9 cellular contexts compared by ENCODE assay signal in the genomic region with DNA sequence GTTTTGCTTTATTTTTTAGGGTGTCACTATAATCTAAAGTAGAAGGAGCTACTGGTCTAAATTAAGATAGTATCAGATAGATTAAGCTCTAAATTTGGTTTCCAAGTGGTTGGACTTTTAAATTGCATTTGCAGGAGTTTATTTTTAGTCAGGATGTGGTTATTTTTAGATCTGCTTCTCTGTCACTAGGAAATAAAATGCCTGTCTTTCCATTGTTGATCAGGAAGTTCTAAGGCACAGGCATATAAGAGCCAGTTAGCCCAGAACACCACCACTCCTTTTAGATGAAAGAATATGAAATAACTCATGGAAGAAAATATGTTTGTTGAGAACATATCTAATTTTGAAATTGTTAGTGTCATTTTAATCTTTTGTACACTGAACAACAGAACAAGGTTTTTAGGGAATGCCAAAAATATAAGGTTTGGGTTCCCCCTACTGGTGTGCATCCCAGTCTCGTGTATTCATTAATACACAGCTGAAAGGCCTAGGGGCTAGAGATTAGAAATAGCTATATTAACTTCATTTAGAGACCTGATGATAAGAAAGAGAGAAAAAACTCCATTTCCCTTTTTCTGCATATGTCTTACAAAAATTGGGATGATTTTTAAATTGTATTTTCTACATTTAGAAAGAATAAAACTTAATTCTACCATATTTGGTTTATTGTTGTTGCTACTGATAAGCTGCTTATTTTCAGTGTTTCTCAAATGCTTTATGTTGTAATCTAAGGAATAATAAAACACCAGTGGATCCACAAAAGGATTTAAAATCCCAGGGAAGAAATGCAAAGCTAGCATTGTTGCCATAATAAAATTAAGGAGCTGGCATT.
DNase-seq lines count a peak whose midpoint lies in the region; ATAC-seq and TF ChIP-seq lines count a peak whose summit lies in the region.
"Had no signal": no experiment of that assay in that cellular context is flagged by ENCODE, and none has a peak within 500 bp of the region (broad histone marks: within the 10 kb centered on the region; RNA-seq: fewer than 3 reads in every experiment).

No MANE protein-coding gene starts in this region.

- intact Hi-C loops in ascending aorta (cut with DNase I) = loop anchor here (2.0 to 5.0 kb wide), 2 partner anchors 74 to 455 kb away; no protein-coding TSS in a partner anchor
- intact Hi-C loops in right cardiac atrium (cut with DNase I) = loop anchor here (5.0 to 10.0 kb wide), 2 partner anchors 454 to 457 kb away; no protein-coding TSS in a partner anchor

- WGBS in right cardiac atrium = 6% methylated on average over 1 of the region's 1 CpG

- H3F3A ChIP-seq in GM23338 (replicated peaks; ENCODE audit: low read depth) = no peaks in the 10 kb centered on the region

- H3K9ac ChIP-seq in skeletal muscle tissue (ENCODE audit: low read depth in 1 of 3, low read length in 3 of 3) = peak overlapping the region in 2 of 3 donors; percentile 26 to 59

- H3K9me3 ChIP-seq in ascending aorta (no peaks in the 10 kb centered on the region), right cardiac atrium (ENCODE audit: control insufficient read depth, low read length) (no peaks in the 10 kb centered on the region), skeletal muscle tissue (ENCODE audit: control insufficient read depth in 3 of 3, low read length in 3 of 3) (no peaks in the 10 kb centered on the region)

- no peak overlapping the region for H2AFZ ChIP-seq in GM23338

- TF ChIP-seq CTCF in GM23338 (conservative IDR thresholded peaks at IDR 0.05; ENCODE audit: low read depth in 2 of 2) = peak; percentile 63 to 82
- peak; percentile 25 to 60 (median 51) for TF ChIP-seq CTCF in ascending aorta (IDR thresholded peaks at IDR 0.05)

- H4K20me1 ChIP-seq in GM23338 (replicated peaks; ENCODE audit: insufficient read depth) = 0 out of 2 replicates have a peak, but pooled peaks cover 4% of the 10 kb centered on the region

- ATAC-seq in GM23338 (no peak; the same call in 2 of the 3 replicates), right cardiac atrium (peak; percentile 79 to 81), GM19324 (IDR thresholded peaks at IDR 0.05; ENCODE audit: low FRiP score, unreplicated experiment) (no peak), HG03442 (IDR thresholded peaks at IDR 0.05; ENCODE audit: unreplicated experiment) (no peak)

- peaks cover 28% of the 10 kb centered on the region for H3K4me1 Mint-ChIP-seq in GM23338
- H3K4me1 Mint-ChIP-seq: activated B cell treated with CpG ODN at 0.5 μM for 24 hours had no signal

- DNase-seq in COR-L47 (lab: John Stamatoyannopoulos, UW) (peak; percentile 54), GM23338 (ENCODE audit: low spot score) (peak; percentile 59), NCI-H748 (lab: John Stamatoyannopoulos, UW; ENCODE audit: unreplicated experiment) (peak; percentile 62), ascending aorta (ENCODE audit: low spot score in 2 of 2) (no peak), right cardiac atrium (no peak)
- DNase-seq: activated B cell treated with CpG ODN at 0.5 μM for 24 hours had no signal

- no peaks in the 10 kb centered on the region for H3K9me2 ChIP-seq in GM23338 (ENCODE audit: insufficient read depth)

- H3K27ac ChIP-seq in GM23338 (ENCODE audit: low read depth) = no peak overlapping the region
- peak overlapping the region in 1 of 2 donors; percentile 50 for H3K27ac ChIP-seq in ascending aorta
- H3K27ac ChIP-seq in right cardiac atrium (ENCODE audit: low read length) = no peak overlapping the region
- H3K27ac ChIP-seq in skeletal muscle tissue (ENCODE audit: low read depth, low read length) = peak overlapping the region; percentile 71

- H3K36me3 ChIP-seq in GM23338 (ENCODE audit: insufficient read depth) = peaks cover 14% of the 10 kb centered on the region; the same call in 1 of the 2 replicates
- H3K36me3 ChIP-seq in ascending aorta = peaks cover 7 to 17% of the 10 kb centered on the region in 2 donors
- H3K36me3 ChIP-seq in skeletal muscle tissue (ENCODE audit: control insufficient read depth in 3 of 3, insufficient read depth in 3 of 3, low read length in 3 of 3) = peaks cover 0 to 9% (median 4%) of the 10 kb centered on the region in 3 donors

- no peak overlapping the region for H3K27ac Mint-ChIP-seq in GM23338
- H3K27ac Mint-ChIP-seq: activated B cell treated with CpG ODN at 0.5 μM for 24 hours had no signal

- H3K4me2 ChIP-seq in GM23338 = no peak overlapping the region

- no peaks in the 10 kb centered on the region for H3K79me2 ChIP-seq in GM23338 (replicated peaks; ENCODE audit: insufficient read depth)

- no peaks in the 10 kb centered on the region for H3K27me3 Mint-ChIP-seq in GM23338 (ENCODE audit: insufficient read depth, low read depth, poor library complexity)
- H3K27me3 Mint-ChIP-seq: activated B cell treated with CpG ODN at 0.5 μM for 24 hours had no signal

- H3K4me3 Mint-ChIP-seq in GM23338 = no peak overlapping the region
- H3K4me3 Mint-ChIP-seq: activated B cell treated with CpG ODN at 0.5 μM for 24 hours had no signal

- H3K9me3 Mint-ChIP-seq in GM23338 = no peaks in the 10 kb centered on the region
- H3K9me3 Mint-ChIP-seq: activated B cell treated with CpG ODN at 0.5 μM for 24 hours had no signal

- H3K27me3 ChIP-seq in GM23338 (ENCODE audit: insufficient read depth) = no peaks in the 10 kb centered on the region
- H3K27me3 ChIP-seq in ascending aorta = no peaks in the 10 kb centered on the region
- no peaks in the 10 kb centered on the region for H3K27me3 ChIP-seq in right cardiac atrium (ENCODE audit: control insufficient read depth, insufficient read depth)
- no peaks in the 10 kb centered on the region for H3K27me3 ChIP-seq in skeletal muscle tissue (ENCODE audit: control insufficient read depth in 3 of 3, insufficient read depth in 3 of 3, low read length in 3 of 3)

- peaks cover 9% of the 10 kb centered on the region; the same call in 2 of the 3 replicates for H3K36me3 Mint-ChIP-seq in GM23338 (ENCODE audit: low read depth)

- H3K4me3 ChIP-seq in GM23338 = no peak overlapping the region
- H3K4me3 ChIP-seq in ascending aorta = no peak overlapping the region
- no peak overlapping the region for H3K4me3 ChIP-seq in right cardiac atrium (ENCODE audit: low read length)
- peak overlapping the region in 1 of 3 donors; percentile 15 for H3K4me3 ChIP-seq in skeletal muscle tissue (ENCODE audit: low read length in 3 of 3)

- H3K4me1 ChIP-seq in GM23338 (ENCODE audit: insufficient read depth) (peaks cover 21% of the 10 kb centered on the region), ascending aorta (peaks cover 0 to 3% of the 10 kb centered on the region in 2 donors), right cardiac atrium (ENCODE audit: control insufficient read depth, insufficient read depth, low read length) (peaks cover 2% of the 10 kb centered on the region), skeletal muscle tissue (ENCODE audit: control insufficient read depth in 3 of 3, insufficient read depth in 3 of 3, low read length in 3 of 3) (peaks cover 10 to 18% (median 12%) of the 10 kb centered on the region in 3 donors)

TF ChIP-seq in GM23338, 12 proteins besides CTCF, POLR2A, EP300 and RAD21:
- TF ChIP-seq, protein P1, sequence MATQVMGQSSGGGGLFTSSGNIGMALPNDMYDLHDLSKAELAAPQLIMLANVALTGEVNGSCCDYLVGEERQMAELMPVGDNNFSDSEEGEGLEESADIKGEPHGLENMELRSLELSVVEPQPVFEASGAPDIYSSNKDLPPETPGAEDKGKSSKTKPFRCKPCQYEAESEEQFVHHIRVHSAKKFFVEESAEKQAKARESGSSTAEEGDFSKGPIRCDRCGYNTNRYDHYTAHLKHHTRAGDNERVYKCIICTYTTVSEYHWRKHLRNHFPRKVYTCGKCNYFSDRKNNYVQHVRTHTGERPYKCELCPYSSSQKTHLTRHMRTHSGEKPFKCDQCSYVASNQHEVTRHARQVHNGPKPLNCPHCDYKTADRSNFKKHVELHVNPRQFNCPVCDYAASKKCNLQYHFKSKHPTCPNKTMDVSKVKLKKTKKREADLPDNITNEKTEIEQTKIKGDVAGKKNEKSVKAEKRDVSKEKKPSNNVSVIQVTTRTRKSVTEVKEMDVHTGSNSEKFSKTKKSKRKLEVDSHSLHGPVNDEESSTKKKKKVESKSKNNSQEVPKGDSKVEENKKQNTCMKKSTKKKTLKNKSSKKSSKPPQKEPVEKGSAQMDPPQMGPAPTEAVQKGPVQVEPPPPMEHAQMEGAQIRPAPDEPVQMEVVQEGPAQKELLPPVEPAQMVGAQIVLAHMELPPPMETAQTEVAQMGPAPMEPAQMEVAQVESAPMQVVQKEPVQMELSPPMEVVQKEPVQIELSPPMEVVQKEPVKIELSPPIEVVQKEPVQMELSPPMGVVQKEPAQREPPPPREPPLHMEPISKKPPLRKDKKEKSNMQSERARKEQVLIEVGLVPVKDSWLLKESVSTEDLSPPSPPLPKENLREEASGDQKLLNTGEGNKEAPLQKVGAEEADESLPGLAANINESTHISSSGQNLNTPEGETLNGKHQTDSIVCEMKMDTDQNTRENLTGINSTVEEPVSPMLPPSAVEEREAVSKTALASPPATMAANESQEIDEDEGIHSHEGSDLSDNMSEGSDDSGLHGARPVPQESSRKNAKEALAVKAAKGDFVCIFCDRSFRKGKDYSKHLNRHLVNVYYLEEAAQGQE (IDR thresholded peaks at IDR 0.05; ENCODE audit: unreplicated experiment) = no peak
- no peak for TF ChIP-seq ETS1 (IDR thresholded peaks at IDR 0.05)
- TF ChIP-seq POLR2AphosphoS5 (IDR thresholded peaks at IDR 0.05; ENCODE audit: low read depth) = no peak

Comparison
In these comparisons a context has a peak if more than half of its experiments do, and no peak if none do; other contexts are left out.
1. DNase-seq: peak in COR-L47 (single experiment), GM23338 (single experiment) and NCI-H748 (single experiment); none in ascending aorta (0 of 2) and right cardiac atrium (0 of 3).
2. ATAC-seq: peak in right cardiac atrium (2 of 2); none in GM23338 (single experiment), GM19324 (single experiment) and HG03442 (single experiment).